ENCODE assay signal across 9 cellular contexts in genomic region chr2:41791523-41791922, GRCh38.
A peak's percentile ranks its signal among the peaks of the same experiment; 100 is the strongest.
DNase-seq lines count a peak whose midpoint lies in the region; ATAC-seq and TF ChIP-seq lines count a peak whose summit lies in the region.
"Had no signal": no experiment of that assay in that cellular context is flagged by ENCODE, and none has a peak within 500 bp of the region (broad histone marks: within the 10 kb centered on the region; RNA-seq: fewer than 3 reads in every experiment).

No MANE protein-coding gene starts in this region.

- H3K36me3 ChIP-seq in ascending aorta: no peaks in the 10 kb centered on the region
- H3K36me3 ChIP-seq: esophagus muscularis mucosa had no signal

- peak; percentile 2 for DNase-seq in GM04504 (ENCODE audit: low read depth)
- DNase-seq in UCSD-AML1 (lab: John Stamatoyannopoulos, UW; ENCODE audit: unreplicated experiment): peak; percentile 14
- peak; percentile 25 for DNase-seq in kidney tubule cell (ENCODE audit: low spot score)
- DNase-seq in ascending aorta (ENCODE audit: low spot score in 2 of 2): no peak
- no peak for DNase-seq in hypothalamus (lab: John Stamatoyannopoulos, UW)
- DNase-seq in NCI-H82 treated with DMSO at 0.1 percent for 48 hours (lab: John Stamatoyannopoulos, UW; ENCODE audit: unreplicated experiment): no peak

- TF ChIP-seq CTCF in ascending aorta (IDR thresholded peaks at IDR 0.05): no peak

- H3K9me3 ChIP-seq in ascending aorta: no peaks in the 10 kb centered on the region
- H3K9me3 ChIP-seq: esophagus muscularis mucosa had no signal

- no peak overlapping the region for H3K27ac ChIP-seq in ascending aorta
- H3K27ac ChIP-seq: esophagus muscularis mucosa had no signal

- H3K4me3 ChIP-seq in ascending aorta: no peak overlapping the region
- H3K4me3 ChIP-seq: esophagus muscularis mucosa had no signal

- no peaks in the 10 kb centered on the region for H3K27me3 ChIP-seq in ascending aorta
- H3K27me3 ChIP-seq: esophagus muscularis mucosa had no signal

- ATAC-seq in HG02885 (IDR thresholded peaks at IDR 0.05; ENCODE audit: poor library complexity, unreplicated experiment) (peak; percentile 53), HG02642 (IDR thresholded peaks at IDR 0.05; ENCODE audit: poor library complexity, unreplicated experiment) (no peak)

- H3K4me1 ChIP-seq in ascending aorta: no peaks in the 10 kb centered on the region
- H3K4me1 ChIP-seq: esophagus muscularis mucosa had no signal

- intact Hi-C loops in ascending aorta (cut with DNase I): no loop called here

Comparison
In these comparisons a context has a peak if more than half of its experiments do, and no peak if none do; other contexts are left out.
1. DNase-seq: peak in GM04504 (single experiment), UCSD-AML1 (single experiment) and kidney tubule cell (single experiment); none in ascending aorta (0 of 2), hypothalamus (0 of 51) and NCI-H82 treated with DMSO at 0.1 percent for 48 hours (single experiment).